ENCODE assay signal across 1 cellular context in the genomic region with DNA sequence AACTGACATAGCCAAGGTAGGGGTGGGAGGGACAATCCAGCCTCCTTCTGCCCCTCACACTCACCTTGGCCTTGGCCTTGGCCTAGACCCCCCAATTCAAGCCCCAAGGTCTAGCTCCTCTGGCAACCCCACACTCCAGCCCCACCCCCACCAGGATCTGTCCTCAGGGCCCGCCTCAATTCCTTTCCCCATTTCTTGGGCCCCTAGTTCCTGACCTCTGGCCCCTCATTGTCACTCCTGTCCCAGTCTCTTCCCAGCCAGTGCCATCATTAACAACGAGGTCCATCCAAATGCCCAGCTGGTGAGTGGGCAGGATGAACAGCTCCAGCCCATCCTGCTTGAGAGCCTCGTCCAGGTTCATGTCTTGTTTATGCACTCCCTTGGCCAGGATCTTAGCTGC.
TF ChIP-seq lines count a peak whose summit lies in the region.

No MANE protein-coding gene starts in this region.

TF ChIP-seq in IMR-90, 13 proteins besides CTCF, POLR2A, EP300 and RAD21:
- TF ChIP-seq FOS (IDR thresholded peaks at IDR 0.05; ENCODE audit: low read depth, low read length) (no peak), MAZ (IDR thresholded peaks at IDR 0.05; ENCODE audit: borderline replicate concordance, low read depth, low read length) (no peak), CEBPB (IDR thresholded peaks at IDR 0.05; ENCODE audit: low read depth, low read length) (no peak), NFE2L2 (IDR thresholded peaks at IDR 0.05; ENCODE audit: low read depth, low read length) (no peak), CHD1 (IDR thresholded peaks at IDR 0.05; ENCODE audit: low read depth, low read length) (no peak), MXI1 (IDR thresholded peaks at IDR 0.05; ENCODE audit: borderline replicate concordance, low read depth, low read length) (no peak), RFX5 (IDR thresholded peaks at IDR 0.05; ENCODE audit: low read depth, low read length) (no peak), BHLHE40 (IDR thresholded peaks at IDR 0.05; ENCODE audit: low read depth, low read length) (no peak), MAFK (IDR thresholded peaks at IDR 0.05; ENCODE audit: low read depth, low read length) (no peak), SMC3 (IDR thresholded peaks at IDR 0.05; ENCODE audit: low read depth, low read length) (no peak), RCOR1 (IDR thresholded peaks at IDR 0.05; ENCODE audit: insufficient replicate concordance, low read length) (no peak)
- TF ChIP-seq, protein P1, sequence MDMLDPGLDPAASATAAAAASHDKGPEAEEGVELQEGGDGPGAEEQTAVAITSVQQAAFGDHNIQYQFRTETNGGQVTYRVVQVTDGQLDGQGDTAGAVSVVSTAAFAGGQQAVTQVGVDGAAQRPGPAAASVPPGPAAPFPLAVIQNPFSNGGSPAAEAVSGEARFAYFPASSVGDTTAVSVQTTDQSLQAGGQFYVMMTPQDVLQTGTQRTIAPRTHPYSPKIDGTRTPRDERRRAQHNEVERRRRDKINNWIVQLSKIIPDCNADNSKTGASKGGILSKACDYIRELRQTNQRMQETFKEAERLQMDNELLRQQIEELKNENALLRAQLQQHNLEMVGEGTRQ (IDR thresholded peaks at IDR 0.05; ENCODE audit: low read depth, low read length) = no peak
- TF ChIP-seq, protein P2, sequence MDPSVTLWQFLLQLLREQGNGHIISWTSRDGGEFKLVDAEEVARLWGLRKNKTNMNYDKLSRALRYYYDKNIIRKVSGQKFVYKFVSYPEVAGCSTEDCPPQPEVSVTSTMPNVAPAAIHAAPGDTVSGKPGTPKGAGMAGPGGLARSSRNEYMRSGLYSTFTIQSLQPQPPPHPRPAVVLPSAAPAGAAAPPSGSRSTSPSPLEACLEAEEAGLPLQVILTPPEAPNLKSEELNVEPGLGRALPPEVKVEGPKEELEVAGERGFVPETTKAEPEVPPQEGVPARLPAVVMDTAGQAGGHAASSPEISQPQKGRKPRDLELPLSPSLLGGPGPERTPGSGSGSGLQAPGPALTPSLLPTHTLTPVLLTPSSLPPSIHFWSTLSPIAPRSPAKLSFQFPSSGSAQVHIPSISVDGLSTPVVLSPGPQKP (IDR thresholded peaks at IDR 0.05; ENCODE audit: borderline replicate concordance, low read depth, low read length) = no peak
